ENCODE assay signal across 8 cellular contexts in the genomic region with DNA sequence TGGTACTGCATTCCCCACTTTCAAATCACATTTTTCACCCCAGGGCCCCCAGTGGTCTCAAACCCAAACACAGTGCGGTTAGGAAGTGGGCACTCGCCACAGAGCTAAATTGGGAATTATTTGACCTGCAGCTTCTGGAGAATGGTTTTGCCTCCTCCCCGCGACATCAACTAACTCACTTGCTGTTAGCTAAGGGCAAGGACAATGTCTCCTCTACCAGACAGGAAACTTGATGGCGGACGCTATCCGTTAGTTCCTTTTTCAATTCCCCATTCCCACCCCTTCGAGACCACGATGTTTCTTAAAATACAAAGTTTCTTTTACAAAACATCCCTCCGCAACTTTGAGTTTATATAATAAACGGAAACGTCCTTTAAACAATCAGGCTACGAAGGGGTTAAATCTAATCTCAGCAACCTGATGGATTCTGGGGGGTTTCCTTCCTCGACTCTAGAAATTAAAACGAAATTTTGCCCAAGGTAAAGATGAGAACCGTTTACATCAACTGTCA. TPM values are rescaled to one million over a fixed set of nuclear protein-coding genes. Genes with fewer than 3 reads are reported as not detected.
DNase-seq lines count a peak whose midpoint lies in the region; ATAC-seq, FAIRE-seq and TF ChIP-seq lines count a peak whose summit lies in the region.

No MANE protein-coding gene starts in this region.

- peaks cover 17 to 30% of the 10 kb centered on the region in 2 donors for H3K4me1 ChIP-seq in naive thymus-derived CD4-positive, alpha-beta T cell (ENCODE audit: control insufficient read depth in 2 of 2, insufficient read depth in 2 of 2, low read length in 2 of 2)

- FAIRE-seq in GM12891 (lab: Jason Lieb, UNC) (no peak), colon (lab: Jason Lieb, UNC) (peak; percentile 55)

- H3K4me1 Mint-ChIP-seq in naive thymus-derived CD4-positive, alpha-beta T cell = peaks cover 35 to 56% (median 54%) of the 10 kb centered on the region in 7 donors

- H3K27ac Mint-ChIP-seq in naive thymus-derived CD4-positive, alpha-beta T cell = peak overlapping the region; percentile 91 to 99 (median 98)

- H3K9me3 ChIP-seq in naive thymus-derived CD4-positive, alpha-beta T cell (ENCODE audit: control insufficient read depth in 2 of 3, low read length in 3 of 3) = no peaks in the 10 kb centered on the region

- peaks cover 0 to 3% (median 0%) of the 10 kb centered on the region in 11 donors for H3K9me3 Mint-ChIP-seq in naive thymus-derived CD4-positive, alpha-beta T cell

- H3K36me3 Mint-ChIP-seq in naive thymus-derived CD4-positive, alpha-beta T cell = peaks cover 6 to 22% (median 13%) of the 10 kb centered on the region in 5 donors

- H3K27me3 Mint-ChIP-seq in naive thymus-derived CD4-positive, alpha-beta T cell = peaks cover 0 to 10% (median 0%) of the 10 kb centered on the region in 5 donors

- peak overlapping the region; percentile 92 to 99 (median 96) for H3K4me3 Mint-ChIP-seq in naive thymus-derived CD4-positive, alpha-beta T cell

- DNase-seq in GM12891 (ENCODE audit: insufficient read length, low spot score) = no peak
- peak; percentile 82 for DNase-seq in SIG-M5 treated with dmso at 0.1 percent for 504 hours (lab: John Stamatoyannopoulos, UW; ENCODE audit: unreplicated experiment)
- DNase-seq in naive thymus-derived CD4-positive, alpha-beta T cell = peak in 1 of 9 donors; percentile 17
- no peak for DNase-seq in hippocampal formation (lab: John Stamatoyannopoulos, UW)

- CTCF ChIA-PET in naive thymus-derived CD4-positive, alpha-beta T cell (lab: Charles Lee) = interaction anchor here (0.7 to 1.8 kb wide), 8 partner anchors 48 to 586 kb away, joined by 3 to 12 read pairs (median 4); a partner anchor contains a TSS

- no peaks in the 10 kb centered on the region for H3K27me3 ChIP-seq in naive thymus-derived CD4-positive, alpha-beta T cell (ENCODE audit: control insufficient read depth in 2 of 2, insufficient read depth in 2 of 2, low read length in 2 of 2)

- no peak for TF ChIP-seq POLR2A in GM12891 (IDR thresholded peaks at IDR 0.05; ENCODE audit: low read depth, low read length)

- intact Hi-C loops in naive thymus-derived CD4-positive, alpha-beta T cell (cut with micrococcal nuclease) = loop anchor here (1.0 to 10.0 kb wide), 12 partner anchors 24 to 931 kb away; a partner anchor contains a TSS

- no peak for ATAC-seq in naive thymus-derived CD4-positive, alpha-beta T cell
- no peak for ATAC-seq in esophagus mucosa
- no peak for ATAC-seq in GM21717 (IDR thresholded peaks at IDR 0.05; ENCODE audit: unreplicated experiment)
- ATAC-seq in GM18870 (IDR thresholded peaks at IDR 0.05; ENCODE audit: unreplicated experiment) = no peak

- peak overlapping the region; percentile 98 for H3K4me3 ChIP-seq in naive thymus-derived CD4-positive, alpha-beta T cell (ENCODE audit: low read length)

- POLR2A ChIA-PET in naive thymus-derived CD4-positive, alpha-beta T cell (lab: Charles Lee) = interaction anchor here (0.7 to 6.2 kb wide), 26 partner anchors 10 to 307 kb away, joined by 3 to 70 read pairs (median 6); a partner anchor contains a TSS

- H3K27ac ChIP-seq in naive thymus-derived CD4-positive, alpha-beta T cell (ENCODE audit: low read depth, low read length) = peak overlapping the region; percentile 98

- H3K36me3 ChIP-seq in naive thymus-derived CD4-positive, alpha-beta T cell (ENCODE audit: control insufficient read depth in 2 of 3, insufficient read depth in 3 of 3, low read length in 3 of 3) = peaks cover 0 to 19% (median 10%) of the 10 kb centered on the region in 3 experiments

TF ChIP-seq in GM12891, 5 proteins besides CTCF, POLR2A, EP300 and RAD21:
- TF ChIP-seq POLR2AphosphoS5 (IDR thresholded peaks at IDR 0.05; ENCODE audit: low read depth, low read length) (peak; percentile 27; the same call in 1 of the 2 replicates), SPI1 (IDR thresholded peaks at IDR 0.05; ENCODE audit: low read depth, low read length) (peak; percentile 59), TAF1 (IDR thresholded peaks at IDR 0.05; ENCODE audit: low read depth, low read length) (no peak; the same call in 1 of the 2 replicates), POU2F2 (IDR thresholded peaks at IDR 0.05; ENCODE audit: low read depth, low read length) (no peak; the same call in 1 of the 2 replicates)
TF ChIP-seq in GM12891: peak in this region for 2.

RNA-seq across cellular contexts. Expression of a gene that starts 0.5 kb away (rescaled TPM):
- polyA plus RNA-seq in GM12891 (2012; ENCODE audit: low read depth, missing spikeins) = 24.2 TPM
- 100 to 1,000 TPM in 4 of 5 experiments, 10 to 100 TPM in 1; 85.6 to 195 (median 132) TPM for total RNA-seq in naive thymus-derived CD4-positive, alpha-beta T cell
- 10 to 100 TPM; 39.2 to 54.8 TPM for polyA plus RNA-seq in naive thymus-derived CD4-positive, alpha-beta T cell
- total RNA-seq in esophagus mucosa = 33.7 TPM

RNA-seq across cellular contexts. Expression of a gene that starts 24.1 kb away (rescaled TPM):
- 24.3 TPM for polyA plus RNA-seq in GM12891 (2012; ENCODE audit: low read depth, missing spikeins)
- 10 to 100 TPM; 31.8 to 99.1 (median 58.5) TPM for total RNA-seq in naive thymus-derived CD4-positive, alpha-beta T cell
- 10 to 100 TPM; 47.2 to 59.0 TPM for polyA plus RNA-seq in naive thymus-derived CD4-positive, alpha-beta T cell
- 3.9 TPM for total RNA-seq in esophagus mucosa

RNA-seq across cellular contexts. Expression of a gene that starts 59.9 kb away (rescaled TPM):
- polyA plus RNA-seq in GM12891 (2012; ENCODE audit: low read depth, missing spikeins) = not detected
- not detected for total RNA-seq in naive thymus-derived CD4-positive, alpha-beta T cell
- not detected for polyA plus RNA-seq in naive thymus-derived CD4-positive, alpha-beta T cell
- total RNA-seq in esophagus mucosa = not detected
